Comparison of ENCODE assay signal across 24 cellular contexts in genomic region chr3:33826688-33827087, GRCh38. TPM values are rescaled to one million over a fixed set of nuclear protein-coding genes. Genes with fewer than 3 reads are reported as not detected.
DNase-seq lines count a peak whose midpoint lies in the region; ATAC-seq, FAIRE-seq and TF ChIP-seq lines count a peak whose summit lies in the region.
"Had no signal": no experiment of that assay in that cellular context is flagged by ENCODE, and none has a peak within 500 bp of the region (broad histone marks: within the 10 kb centered on the region; RNA-seq: fewer than 3 reads in every experiment).

No MANE protein-coding gene starts in this region.

- POLR2A ChIA-PET in HCT116 (lab: Charles Lee) (no interaction called here), GM12878 (lab: Charles Lee) (interaction anchor here (1.0 kb wide), 1 partner anchor 11 kb away, joined by 3 read pairs; no protein-coding TSS in a partner anchor)

- no peaks in the 10 kb centered on the region for H3K27me3 ChIP-seq in HCT116 (ENCODE audit: insufficient read depth, low read length)
- no peaks in the 10 kb centered on the region for H3K27me3 ChIP-seq in GM12878 (replicated peaks in 1 of 2; ENCODE audit: control insufficient read depth in 2 of 2, insufficient read depth in 2 of 2, low read length in 1 of 2)
- H3K27me3 ChIP-seq in lower lobe of right lung (ENCODE audit: low read depth): no peaks in the 10 kb centered on the region
- H3K27me3 ChIP-seq: spleen, vagina had no signal

- BruUV-seq in HCT116 (replicated peaks; lab: Mats Ljungman, UMichigan) (TSS peak; percentile 10), GM12878 (replicated peaks; lab: Mats Ljungman, UMichigan) (no TSS peak)

- H3K36me3 ChIP-seq in HCT116 (ENCODE audit: control insufficient read depth in 1 of 2, insufficient read depth in 2 of 2, low read length in 2 of 2): peaks cover 17 to 33% of the 10 kb centered on the region in 2 experiments
- peaks cover 2 to 41% of the 10 kb centered on the region in 2 experiments; a peak in 3 of 4 replicates for H3K36me3 ChIP-seq in GM12878 (ENCODE audit: control insufficient read depth in 2 of 2, insufficient read depth in 2 of 2, low read length in 1 of 2)
- peaks cover 93% of the 10 kb centered on the region for H3K36me3 ChIP-seq in lower lobe of right lung
- H3K36me3 ChIP-seq: prostate gland had no signal

- in situ Hi-C loops in GM12878 (cut with MboI): no loop called here

- FAIRE-seq in GM12878 (lab: Jason Lieb, UNC): peak; percentile 72
- FAIRE-seq in frontal cortex (lab: Jason Lieb, UNC): peak; percentile 65
- FAIRE-seq: colon, GM18507 had no signal

- H3K9ac ChIP-seq in HCT116 (ENCODE audit: low read length) (no peak overlapping the region), GM12878 (ENCODE audit: control insufficient read depth, insufficient read depth, low read length) (no peak overlapping the region)

- TF ChIP-seq RAD21 in HCT116 (IDR thresholded peaks at IDR 0.05; ENCODE audit: low read depth) (no peak), GM12878 (IDR thresholded peaks at IDR 0.05; ENCODE audit: insufficient read depth, low read depth, low read length) (no peak)

- H3K79me2 ChIP-seq in HCT116 (ENCODE audit: insufficient read depth, low read length) (peaks cover 30% of the 10 kb centered on the region), GM12878 (ENCODE audit: control insufficient read depth, insufficient read depth, low read length) (no peaks in the 10 kb centered on the region)

- no peak for ATAC-seq in HCT116
- ATAC-seq in GM12878: no peak
- ATAC-seq in lower lobe of right lung: no peak
- no peak for ATAC-seq in GM18498 (IDR thresholded peaks at IDR 0.05; ENCODE audit: unreplicated experiment)
- ATAC-seq in HG03159 (IDR thresholded peaks at IDR 0.05; ENCODE audit: unreplicated experiment): no peak
- ATAC-seq: A549 had no signal

- CTCF ChIA-PET in HCT116 (lab: Charles Lee) (no interaction called here), GM12878 (lab: Yijun Ruan, JAX) (no interaction called here)

- RAD21 ChIA-PET in HCT116 (lab: Charles Lee; ENCODE audit: low non-redundant PET in 1 of 2, low total read pairs in 2 of 2, uncharacterized antibody in 2 of 2, unreplicated experiment in 2 of 2) (no interaction called here), GM12878 (lab: Charles Lee; ENCODE audit: unreplicated experiment) (no interaction called here)

- 93% methylated on average over 1 of the region's 1 CpG for WGBS in GM12878 (ENCODE audit: insufficient coverage, insufficient replicate concordance, low lambda C conversion rate, missing lambda C conversion rate)

- H3K4me1 ChIP-seq in HCT116 (ENCODE audit: control insufficient read depth in 1 of 2, insufficient read depth in 2 of 2, low read length in 2 of 2) (no peaks in the 10 kb centered on the region), GM12878 (ENCODE audit: control insufficient read depth, insufficient read depth, low read length) (no peaks in the 10 kb centered on the region), lower lobe of right lung (no peaks in the 10 kb centered on the region)
- H3K4me1 ChIP-seq: prostate gland, spleen, vagina had no signal

- SMC1A ChIA-PET in GM12878 (lab: Charles Lee; ENCODE audit: uncharacterized antibody, unreplicated experiment): interaction anchor here (0.8 kb wide), 1 partner anchor 34 kb away, joined by 4 read pairs; no protein-coding TSS in a partner anchor

- TF ChIP-seq EP300 in GM12878 (IDR thresholded peaks at IDR 0.05; ENCODE audit: borderline replicate concordance in 1 of 2, control insufficient read depth in 1 of 2, low read depth in 2 of 2, low read length in 2 of 2): no peak

- no peaks in the 10 kb centered on the region for H3K9me3 ChIP-seq in HCT116 (ENCODE audit: control insufficient read depth in 1 of 2, insufficient read depth in 1 of 2, low read depth in 1 of 2, low read length in 2 of 2)
- no peaks in the 10 kb centered on the region for H3K9me3 ChIP-seq in GM12878 (replicated peaks; ENCODE audit: control insufficient read depth, insufficient read depth, low read length)
- H3K9me3 ChIP-seq in lower lobe of right lung: no peaks in the 10 kb centered on the region
- H3K9me3 ChIP-seq: A549, prostate gland, spleen, vagina had no signal

- TF ChIP-seq CTCF in HCT116 (IDR thresholded peaks at IDR 0.05 in 2 of 3, conservative IDR thresholded peaks at IDR 0.05 in 1 of 3; ENCODE audit: borderline replicate concordance in 1 of 3, insufficient read depth in 1 of 3, low read depth in 2 of 3, low read length in 2 of 3): no peak
- no peak for TF ChIP-seq CTCF in GM12878 (IDR thresholded peaks at IDR 0.05 in 2 of 3, conservative IDR thresholded peaks at IDR 0.05 in 1 of 3; ENCODE audit: control insufficient read depth in 2 of 3, extremely low read depth in 1 of 3, insufficient read depth in 1 of 3, low read depth in 3 of 3, low read length in 3 of 3)
- no peak for TF ChIP-seq CTCF in lower lobe of right lung (IDR thresholded peaks at IDR 0.05)

- no peaks in the 10 kb centered on the region for H4K20me1 ChIP-seq in HCT116 (ENCODE audit: insufficient read depth)
- no peaks in the 10 kb centered on the region for H4K20me1 ChIP-seq in GM12878 (ENCODE audit: control insufficient read depth, insufficient read depth)

- H3K4me2 ChIP-seq in HCT116 (ENCODE audit: low read length): no peak overlapping the region
- no peak overlapping the region for H3K4me2 ChIP-seq in GM12878 (ENCODE audit: control insufficient read depth, insufficient read depth)
- H3K4me2 ChIP-seq: A549 had no signal

- H3K9me2 ChIP-seq in HCT116 (ENCODE audit: insufficient read depth): no peaks in the 10 kb centered on the region

- H2AFZ ChIP-seq in HCT116 (ENCODE audit: low read depth, low read length, poor library complexity, severe bottlenecking) (no peak overlapping the region), GM12878 (ENCODE audit: control insufficient read depth, low read depth, low read length) (no peak overlapping the region)

- H3K27ac ChIP-seq in HCT116 (ENCODE audit: low read depth, low read length) (no peak overlapping the region), GM12878 (ENCODE audit: control insufficient read depth, insufficient read depth) (no peak overlapping the region), lower lobe of right lung (no peak overlapping the region)
- H3K27ac ChIP-seq: A549, prostate gland, spleen, vagina, VCaP had no signal

- no peak for TF ChIP-seq POLR2A in HCT116 (IDR thresholded peaks at IDR 0.05; ENCODE audit: borderline replicate concordance, extremely low read depth, insufficient read depth, insufficient read length)
- no peak for TF ChIP-seq POLR2A in GM12878 (IDR thresholded peaks at IDR 0.05; ENCODE audit: low read depth, low read length)

- intact Hi-C loops in HCT116 (cut with micrococcal nuclease): no loop called here
- intact Hi-C loops in GM12878 (cut with micrococcal nuclease; ENCODE audit: unreplicated experiment): no loop called here
- intact Hi-C loops in lower lobe of right lung (cut with DNase I): no loop called here

- H3K4me3 ChIP-seq in HCT116 (replicated peaks in 1 of 2; ENCODE audit: low read depth in 1 of 2, low read length in 2 of 2): no peak overlapping the region
- H3K4me3 ChIP-seq in GM12878: no peak overlapping the region
- no peak overlapping the region for H3K4me3 ChIP-seq in lower lobe of right lung
- H3K4me3 ChIP-seq: A549, prostate gland, spleen, vagina had no signal

- DNase-seq in AG08395 (ENCODE audit: low spot score) (peak; percentile 10), HCT116 (ENCODE audit: low read depth, low spot score) (no peak), GM12878 (ENCODE audit: low read depth, low spot score) (no peak), frontal cortex (ENCODE audit: low spot score in 2 of 2) (no peak), NCI-H446 (lab: John Stamatoyannopoulos, UW) (no peak), lower lobe of right lung (no peak)
- DNase-seq: activated CD4-positive, alpha-beta memory T cell treated with anti-CD3 and anti-CD28 coated beads for 36 hours; activated naive CD4-positive, alpha-beta T cell; CD8-positive, alpha-beta memory T cell; DMS53; Karpas-422; NCI-H2081; NCI-H510A; Right ventricle myocardium superior; spleen; stimulated activated CD8-positive, alpha-beta memory T cell treated with anti-CD3 and anti-CD28 coated beads, Interleukin-4, amount 100 ng/mL, for 48 hours had no signal

TF ChIP-seq in HCT116, 20 proteins besides CTCF, POLR2A, EP300 and RAD21 (continues in another document):
- no peak for TF ChIP-seq JUND (IDR thresholded peaks at IDR 0.05)
- TF ChIP-seq EZH2 (IDR thresholded peaks at IDR 0.05): no peak

RNA-seq across cellular contexts. Expression of gene PDCD6IP, which starts 28.3 kb away (rescaled TPM):
- total RNA-seq in HCT116 (2021; ENCODE audit: unreplicated experiment): 241 TPM
- polyA plus RNA-seq in HCT116 (2012): 114 and 133 TPM in 2 replicates
- total RNA-seq in GM12878 (2013; cell fraction: nucleolus; rRNA removed): 481 and 495 TPM in 2 replicates
- 58.9 and 65.9 TPM in 2 replicates for total RNA-seq in GM12878 (2014; rRNA removed)
- total RNA-seq in GM12878 (2014; rRNA removed; fragmentation: Illumina TruSeq; extraction: Trizol): 86.7 and 87.1 TPM in 2 replicates
- 155 and 156 TPM in 2 replicates for total RNA-seq in GM12878 (2021)
- polyA plus RNA-seq in GM12878 (2011; ENCODE audit: low read depth): 42.3 TPM
- polyA plus RNA-seq in GM12878 (2011; rRNA removed): 169 and 267 TPM in 2 replicates
- 62.6 and 115 TPM in 2 replicates for polyA plus RNA-seq in GM12878 (2011; cell fraction: cytosol; rRNA removed)
- 237 and 363 TPM in 2 replicates for polyA plus RNA-seq in GM12878 (2011; cell fraction: nucleus; rRNA removed)
- 70.0 and 88.4 TPM in 2 replicates for polyA plus RNA-seq in GM12878 (2012)
- polyA plus RNA-seq in GM12878 (2014; fragmentation: Illumina TruSeq; extraction: Trizol): 75.3 and 105 TPM in 2 replicates
- polyA plus RNA-seq in GM12878 (2014; fragmentation: Nextera tagmentation; extraction: Ambion mirVana): 10 to 100 TPM; 16.0 to 20.0 TPM
- polyA plus RNA-seq in GM12878 (2014; rRNA removed): 58.8 and 61.1 TPM in 2 replicates
- polyA plus RNA-seq in GM12878 (2016; fragmentation: Nextera tagmentation; extraction: Ambion mirVana): 100 to 1,000 TPM; 130 to 134 TPM
- 99.0 and 102 TPM in 2 replicates for polyA minus RNA-seq in GM12878 (2011; rRNA and poly(A)+ RNA removed)
- polyA minus RNA-seq in GM12878 (2011; cell fraction: cytosol; rRNA and poly(A)+ RNA removed): 75.7 and 96.6 TPM in 2 replicates
- 161 and 256 TPM in 2 replicates for polyA minus RNA-seq in GM12878 (2011; cell fraction: nucleus; rRNA and poly(A)+ RNA removed)
- 55.0 TPM for total RNA-seq in frontal cortex
- 296 TPM for total RNA-seq in lower lobe of right lung
